18 cellular contexts compared by ENCODE assay signal in the genomic region with DNA sequence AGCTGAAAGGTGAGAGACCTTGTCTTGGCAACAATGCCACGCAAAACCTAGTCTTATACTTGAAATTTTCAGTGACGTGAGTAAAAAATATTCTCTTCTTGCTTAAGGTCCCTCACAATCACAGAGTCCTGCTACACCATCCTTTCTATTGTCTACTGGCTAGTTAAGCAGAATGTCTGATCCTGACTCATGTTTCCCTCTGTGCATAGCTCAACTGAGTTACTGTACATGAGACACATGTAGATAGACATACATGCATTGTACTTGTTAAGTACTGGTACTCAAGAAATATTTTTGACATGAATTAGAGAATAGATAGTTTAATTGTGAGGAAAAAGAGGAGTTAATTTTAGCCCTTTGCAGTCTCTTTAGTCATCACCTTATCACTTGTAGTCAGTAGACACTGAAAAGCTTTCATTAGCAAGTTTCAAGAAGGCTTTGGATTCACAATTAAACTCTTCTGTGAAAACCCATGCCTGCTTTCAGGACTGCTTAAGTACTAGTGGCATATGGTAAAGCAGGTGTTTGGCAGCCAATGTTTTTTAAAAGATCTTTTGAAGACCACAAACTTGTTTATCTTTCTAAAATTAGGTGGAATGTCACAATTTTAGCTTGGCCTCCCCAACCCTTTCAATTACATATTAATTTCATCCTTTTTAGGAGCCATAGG.
DNase-seq lines count a peak whose midpoint lies in the region; ATAC-seq, FAIRE-seq and TF ChIP-seq lines count a peak whose summit lies in the region.
"Had no signal": no experiment of that assay in that cellular context is flagged by ENCODE, and none has a peak within 500 bp of the region (broad histone marks: within the 10 kb centered on the region; RNA-seq: fewer than 3 reads in every experiment).

No MANE protein-coding gene starts in this region.

- H3K14ac ChIP-seq in trophoblast cell (ENCODE audit: low read length): no peak overlapping the region

- POLR2A ChIA-PET in activated CD4-positive, alpha-beta T cell treated with anti-CD3 and anti-CD28 coated beads, Interleukin-2, amount 10 ng/mL, durations not matched to agents 7 days and 5 days (lab: Charles Lee): no interaction called here

- H3K36me3 Mint-ChIP-seq in activated CD4-positive, alpha-beta T cell treated with anti-CD3 and anti-CD28 coated beads, Interleukin-2, amount 10 ng/mL, durations not matched to agents 7 days and 5 days (ENCODE audit: low read depth): no peaks in the 10 kb centered on the region
- H3K36me3 Mint-ChIP-seq: activated CD8-positive, alpha-beta memory T cell treated with anti-CD3 and anti-CD28 coated beads, Interleukin-2, amount 10 ng/mL, durations not matched to agents 7 days and 5 days had no signal

- no peaks in the 10 kb centered on the region for H3K79me2 ChIP-seq in trophoblast cell (ENCODE audit: control insufficient read depth, insufficient read depth, low read length, poor library complexity)

- no peak overlapping the region for H2AK5ac ChIP-seq in trophoblast cell (ENCODE audit: low read length)

- H4K91ac ChIP-seq in trophoblast cell (ENCODE audit: low read depth, low read length): no peak overlapping the region

- no peak overlapping the region for H3K4me2 ChIP-seq in trophoblast cell (ENCODE audit: low read length)

- CTCF ChIA-PET in activated CD4-positive, alpha-beta T cell treated with anti-CD3 and anti-CD28 coated beads, Interleukin-2, amount 10 ng/mL, durations not matched to agents 7 days and 5 days (lab: Charles Lee): no interaction called here

- no peak overlapping the region for H3K23ac ChIP-seq in trophoblast cell (ENCODE audit: low read length)

- H3K4me1 ChIP-seq in trophoblast cell (ENCODE audit: control insufficient read depth in 1 of 2, insufficient read depth in 2 of 2, low read length in 2 of 2): peaks cover 0 to 4% of the 10 kb centered on the region in 2 experiments
- H3K4me1 ChIP-seq: testis had no signal

- no peak for TF ChIP-seq POLR2A in GM12892 (IDR thresholded peaks at IDR 0.05; ENCODE audit: low read depth, low read length)

- H3K18ac ChIP-seq in trophoblast cell (ENCODE audit: low read length): no peak overlapping the region

- H2BK120ac ChIP-seq in trophoblast cell (ENCODE audit: insufficient read depth, low read length, poor library complexity): no peak overlapping the region

- peak; percentile 21 for FAIRE-seq in GM12892 (lab: Jason Lieb, UNC)
- FAIRE-seq: RCC 7860 had no signal

- H3K9me3 Mint-ChIP-seq in activated CD4-positive, alpha-beta T cell treated with anti-CD3 and anti-CD28 coated beads, Interleukin-2, amount 10 ng/mL, durations not matched to agents 7 days and 5 days: no peaks in the 10 kb centered on the region
- H3K9me3 Mint-ChIP-seq: H9 had no signal

- H3K27ac ChIP-seq in angular gyrus (ENCODE audit: low read depth, low read length) (peak overlapping the region; percentile 31), trophoblast cell (ENCODE audit: low read depth, low read length) (no peak overlapping the region)
- H3K27ac ChIP-seq: epithelial cell of prostate, testis had no signal

- H3K4me3 Mint-ChIP-seq in activated CD4-positive, alpha-beta T cell treated with anti-CD3 and anti-CD28 coated beads, Interleukin-2, amount 10 ng/mL, durations not matched to agents 7 days and 5 days: no peak overlapping the region
- H3K4me3 Mint-ChIP-seq: activated CD8-positive, alpha-beta memory T cell treated with anti-CD3 and anti-CD28 coated beads, Interleukin-2, amount 10 ng/mL, durations not matched to agents 7 days and 5 days; H9 had no signal

- no peaks in the 10 kb centered on the region for H3K79me1 ChIP-seq in trophoblast cell (ENCODE audit: low read length)

- no peak overlapping the region for H3K27ac Mint-ChIP-seq in activated CD4-positive, alpha-beta T cell treated with anti-CD3 and anti-CD28 coated beads, Interleukin-2, amount 10 ng/mL, durations not matched to agents 7 days and 5 days
- H3K27ac Mint-ChIP-seq: activated CD8-positive, alpha-beta memory T cell treated with anti-CD3 and anti-CD28 coated beads, Interleukin-2, amount 10 ng/mL, durations not matched to agents 7 days and 5 days; H9 had no signal

- no peaks in the 10 kb centered on the region for H3K9me3 ChIP-seq in trophoblast cell (ENCODE audit: insufficient read depth, low read depth, low read length)
- H3K9me3 ChIP-seq: testis had no signal

- no peaks in the 10 kb centered on the region for H3K27me3 ChIP-seq in trophoblast cell (ENCODE audit: insufficient read depth, low read length)
- H3K27me3 ChIP-seq: testis had no signal

- no CpG with 5 or more reads among the region's 2 CpGs for WGBS in trophoblast cell (ENCODE audit: extremely low coverage, insufficient coverage, insufficient read length)

- no peaks in the 10 kb centered on the region for H3K4me1 Mint-ChIP-seq in activated CD4-positive, alpha-beta T cell treated with anti-CD3 and anti-CD28 coated beads, Interleukin-2, amount 10 ng/mL, durations not matched to agents 7 days and 5 days
- H3K4me1 Mint-ChIP-seq: activated CD8-positive, alpha-beta memory T cell treated with anti-CD3 and anti-CD28 coated beads, Interleukin-2, amount 10 ng/mL, durations not matched to agents 7 days and 5 days; H9 had no signal

- no peak overlapping the region for H4K8ac ChIP-seq in trophoblast cell (ENCODE audit: low read depth, low read length)

- peak overlapping the region; percentile 48 for H2AFZ ChIP-seq in trophoblast cell (ENCODE audit: insufficient read depth, low read length, poor library complexity)

- H3K27me3 Mint-ChIP-seq in activated CD4-positive, alpha-beta T cell treated with anti-CD3 and anti-CD28 coated beads, Interleukin-2, amount 10 ng/mL, durations not matched to agents 7 days and 5 days: peaks cover 31% of the 10 kb centered on the region

- H3K9ac ChIP-seq in trophoblast cell (ENCODE audit: low read length): no peak overlapping the region

- no peak overlapping the region for H3K4ac ChIP-seq in trophoblast cell (ENCODE audit: low read depth, low read length)

- H2BK12ac ChIP-seq in trophoblast cell (ENCODE audit: low read length): no peak overlapping the region

- H2BK5ac ChIP-seq in trophoblast cell (ENCODE audit: low read depth, low read length, poor library complexity): no peak overlapping the region

- H3K36me3 ChIP-seq in trophoblast cell (ENCODE audit: control insufficient read depth in 1 of 2, insufficient read depth in 2 of 2, low read length in 2 of 2): no peaks in the 10 kb centered on the region

- no peak overlapping the region for H3K4me3 ChIP-seq in trophoblast cell (ENCODE audit: low read depth, low read length)
- H3K4me3 ChIP-seq: testis had no signal

- ATAC-seq in GM19023 (IDR thresholded peaks at IDR 0.05; ENCODE audit: unreplicated experiment): no peak
- ATAC-seq: activated CD8-positive, alpha-beta memory T cell treated with anti-CD3 and anti-CD28 coated beads, Interleukin-2, amount 10 ng/mL, durations not matched to agents 7 days and 5 days had no signal

- DNase-seq in GM12892 (ENCODE audit: insufficient read length) (no peak), M059J (ENCODE audit: low read depth) (peak; percentile 21), trophoblast cell (no peak)
- no peak for DNase-seq in activated CD4-positive, CD25-positive, alpha-beta regulatory T cell treated with anti-CD3 and anti-CD28 coated beads, Interleukin-2, amount 50 U/mL, for 72 hours
- no peak for DNase-seq in activated CD4-positive, alpha-beta T cell treated with anti-CD3 and anti-CD28 coated beads, Interleukin-2, amount 10 ng/mL, durations not matched to agents 7 days and 5 days
- DNase-seq: activated CD8-positive, alpha-beta memory T cell treated with anti-CD3 and anti-CD28 coated beads, Interleukin-2, amount 10 ng/mL, durations not matched to agents 7 days and 5 days; activated gamma-delta T cell; anterior cingulate cortex; DMS53; H9; MV-4-11; NCI-H526; stimulated activated CD8-positive, alpha-beta memory T cell treated with anti-CD3 and anti-CD28 coated beads, Interleukin-4, amount 100 ng/mL, for 48 hours; testis had no signal

- no peak overlapping the region for H4K12ac ChIP-seq in trophoblast cell (ENCODE audit: low read depth, low read length)
